ENCODE assay signal across 8 cellular contexts in the genomic region with DNA sequence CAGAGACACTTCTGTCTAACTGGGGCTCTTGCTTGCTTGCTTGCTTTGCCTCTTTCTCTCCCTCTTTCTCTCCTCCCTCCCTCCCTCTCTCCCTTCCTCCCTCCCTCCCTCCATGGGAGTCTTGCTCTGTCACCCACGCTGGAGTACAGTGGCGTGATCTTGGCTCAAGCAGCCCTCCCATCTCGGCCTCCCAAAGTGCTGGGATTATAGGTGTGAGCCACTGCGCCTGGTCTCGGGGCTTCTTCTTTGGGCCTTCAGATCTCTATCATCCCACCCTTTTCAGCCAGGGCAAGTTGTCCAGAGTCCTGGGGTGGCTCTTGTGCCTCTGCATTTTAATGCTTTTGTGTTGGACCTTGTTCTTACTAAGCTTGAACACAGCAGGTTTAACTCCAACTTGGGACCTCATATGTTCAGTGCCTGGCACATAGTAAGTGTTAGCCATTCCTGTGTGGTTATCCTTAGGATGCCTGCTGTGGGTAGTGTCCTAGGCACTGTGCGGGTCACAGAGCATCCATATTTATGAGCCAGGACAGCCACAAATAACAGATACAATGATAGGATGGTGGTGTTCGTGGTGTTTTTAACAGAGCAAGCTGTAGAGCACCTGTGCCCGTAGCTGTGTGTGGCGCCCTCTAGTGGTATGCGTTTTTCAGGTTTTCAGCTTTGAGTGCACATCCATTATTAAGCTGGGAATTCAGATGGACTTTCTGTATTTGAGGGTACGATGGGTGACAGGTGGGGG.
DNase-seq lines count a peak whose midpoint lies in the region; ATAC-seq, FAIRE-seq and TF ChIP-seq lines count a peak whose summit lies in the region.

No MANE protein-coding gene starts in this region.

- H3K9me3 ChIP-seq in endothelial cell of umbilical vein (replicated peaks; ENCODE audit: control insufficient read depth, insufficient read depth, low read length), result no peaks in the 10 kb centered on the region

- peaks cover 9 to 20% of the 10 kb centered on the region in 2 experiments for H3K36me3 ChIP-seq in endothelial cell of umbilical vein (ENCODE audit: control insufficient read depth in 2 of 2, extremely low read depth in 1 of 2, insufficient read depth in 2 of 2, low read length in 2 of 2)

- peak; percentile 75 for TF ChIP-seq CTCF in AG04449 (IDR thresholded peaks at IDR 0.05; ENCODE audit: insufficient read depth, low read length, missing control alignments)
- TF ChIP-seq CTCF in endothelial cell of umbilical vein (IDR thresholded peaks at IDR 0.05; ENCODE audit: extremely low read depth in 1 of 2, insufficient read depth in 1 of 2, low read depth in 1 of 2, low read length in 2 of 2), result peak; percentile 74 to 83

- no TSS peak for BruUV-seq in endothelial cell of umbilical vein (replicated peaks; lab: Mats Ljungman, UMichigan)

- intact Hi-C loops in endothelial cell of umbilical vein (cut with micrococcal nuclease), result loop anchor here (1.0 kb wide), 2 partner anchors 72 to 297 kb away; no protein-coding TSS in a partner anchor

- FAIRE-seq in endothelial cell of umbilical vein (lab: Jason Lieb, UNC), result peak; percentile 93

- H3K9me3 Mint-ChIP-seq in stimulated activated effector memory CD8-positive, alpha-beta T cell treated with anti-CD3 and anti-CD28 coated beads, Interleukin-12 subunit alpha, Interleukin-12 subunit beta, amount 100 ng/mL, for 72 hours, result no peaks in the 10 kb centered on the region

- H3K4me2 ChIP-seq in endothelial cell of umbilical vein (ENCODE audit: insufficient read depth, low read length), result no peak overlapping the region

- H3K4me3 ChIP-seq in AG04449 (ENCODE audit: low read depth, low read length) (no peak overlapping the region), endothelial cell of umbilical vein (replicated peaks in 1 of 3; ENCODE audit: insufficient read depth in 1 of 3, low read depth in 1 of 3, low read length in 3 of 3) (no peak overlapping the region)

- H3K4me1 Mint-ChIP-seq in stimulated activated effector memory CD8-positive, alpha-beta T cell treated with anti-CD3 and anti-CD28 coated beads, Interleukin-12 subunit alpha, Interleukin-12 subunit beta, amount 100 ng/mL, for 72 hours, result peaks cover 24% of the 10 kb centered on the region

- peaks cover 11% of the 10 kb centered on the region for H3K4me1 ChIP-seq in endothelial cell of umbilical vein (ENCODE audit: control insufficient read depth, extremely low read depth, insufficient read depth, low read length)

- no peak for TF ChIP-seq POLR2A in endothelial cell of umbilical vein (IDR thresholded peaks at IDR 0.05; ENCODE audit: low read depth, low read length)

- H3K36me3 Mint-ChIP-seq in stimulated activated effector memory CD8-positive, alpha-beta T cell treated with anti-CD3 and anti-CD28 coated beads, Interleukin-12 subunit alpha, Interleukin-12 subunit beta, amount 100 ng/mL, for 72 hours, result peaks cover 56% of the 10 kb centered on the region

- no peak overlapping the region for H3K27ac ChIP-seq in endothelial cell of umbilical vein (ENCODE audit: insufficient read depth, low read depth, low read length)

- H2AFZ ChIP-seq in endothelial cell of umbilical vein (ENCODE audit: low read depth, low read length), result no peak overlapping the region

- ATAC-seq in GM21528 (IDR thresholded peaks at IDR 0.05; ENCODE audit: low FRiP score, unreplicated experiment) (peak; percentile 36), GM21367 (IDR thresholded peaks at IDR 0.05; ENCODE audit: unreplicated experiment) (no peak)
- peak; percentile 67 for ATAC-seq in stimulated activated effector memory CD8-positive, alpha-beta T cell treated with anti-CD3 and anti-CD28 coated beads, Interleukin-12 subunit alpha, Interleukin-12 subunit beta, amount 100 ng/mL, for 72 hours

- CTCF ChIA-PET in AG04449 (lab: Yijun Ruan, JAX), result interaction anchor here (0.6 to 10.9 kb wide), 46 partner anchors 8 to 308 kb away, joined by 3 to 94 read pairs (median 5); no protein-coding TSS in a partner anchor
- CTCF ChIA-PET in endothelial cell of umbilical vein (lab: Charles Lee), result interaction anchor here (0.6 to 8.1 kb wide), 62 partner anchors 8 to 1611 kb away, joined by 3 to 318 read pairs (median 5); no protein-coding TSS in a partner anchor

- dilution Hi-C loops in endothelial cell of umbilical vein (cut with MboI; ENCODE audit: extremely low pct_ligation_motif_present, low sequenced_read_pairs), result no loop called here

- no peak for DNase-seq in AG04449 (ENCODE audit: low read depth, low spot score)
- peak; percentile 29 for DNase-seq in NCI-H82 treated with DMSO at 0.1 percent for 48 hours (lab: John Stamatoyannopoulos, UW; ENCODE audit: unreplicated experiment)
- peak; percentile 25 for DNase-seq in activated CD8-positive, alpha-beta memory T cell treated with anti-CD3 and anti-CD28 coated beads, Interleukin-2, amount 50 U/mL, for 1 hour (ENCODE audit: extremely low read depth)
- peak; percentile 77 for DNase-seq in endothelial cell of umbilical vein (ENCODE audit: low read depth, low spot score)
- peak; percentile 58 for DNase-seq in myocyte (ENCODE audit: low read depth)
- DNase-seq in stimulated activated effector memory CD8-positive, alpha-beta T cell treated with anti-CD3 and anti-CD28 coated beads, Interleukin-12 subunit alpha, Interleukin-12 subunit beta, amount 100 ng/mL, for 72 hours (ENCODE audit: low spot score in 2 of 2), result peak; percentile 65 to 84

- no peaks in the 10 kb centered on the region for H4K20me1 ChIP-seq in endothelial cell of umbilical vein (replicated peaks; ENCODE audit: control insufficient read depth, extremely low read depth, insufficient read depth, low read length)

- peaks cover 4% of the 10 kb centered on the region for H3K79me2 ChIP-seq in endothelial cell of umbilical vein (ENCODE audit: control insufficient read depth, insufficient read depth, low read length)

- H3K27ac Mint-ChIP-seq in stimulated activated effector memory CD8-positive, alpha-beta T cell treated with anti-CD3 and anti-CD28 coated beads, Interleukin-12 subunit alpha, Interleukin-12 subunit beta, amount 100 ng/mL, for 72 hours, result peak overlapping the region; percentile 32

- H3K9me1 ChIP-seq in endothelial cell of umbilical vein (replicated peaks; ENCODE audit: control insufficient read depth, extremely low read depth, insufficient read depth, low read length), result no peaks in the 10 kb centered on the region

- H3K9ac ChIP-seq in endothelial cell of umbilical vein (replicated peaks; ENCODE audit: extremely low read depth, insufficient read depth, low read length), result no peak overlapping the region

- H3K27me3 ChIP-seq in endothelial cell of umbilical vein (ENCODE audit: control insufficient read depth in 2 of 2, insufficient read depth in 2 of 2, low read length in 2 of 2), result no peaks in the 10 kb centered on the region

- H3K4me3 Mint-ChIP-seq in stimulated activated effector memory CD8-positive, alpha-beta T cell treated with anti-CD3 and anti-CD28 coated beads, Interleukin-12 subunit alpha, Interleukin-12 subunit beta, amount 100 ng/mL, for 72 hours, result no peak overlapping the region

- POLR2A ChIA-PET in AG04449 (lab: Yijun Ruan, JAX) (no interaction called here), endothelial cell of umbilical vein (lab: Charles Lee) (interaction anchor here (1.1 kb wide), 1 partner anchor 71 kb away, joined by 13 read pairs; no protein-coding TSS in a partner anchor)

TF ChIP-seq in endothelial cell of umbilical vein, 7 proteins besides CTCF, POLR2A, EP300 and RAD21:
- TF ChIP-seq POLR2AphosphoS5 (IDR thresholded peaks at IDR 0.05; ENCODE audit: insufficient read depth, low read depth, low read length) (no peak), FOS (IDR thresholded peaks at IDR 0.05; ENCODE audit: borderline replicate concordance, insufficient read depth, low read length) (no peak)
